Comparison of ENCODE assay signal across 10 cellular contexts in the genomic region with DNA sequence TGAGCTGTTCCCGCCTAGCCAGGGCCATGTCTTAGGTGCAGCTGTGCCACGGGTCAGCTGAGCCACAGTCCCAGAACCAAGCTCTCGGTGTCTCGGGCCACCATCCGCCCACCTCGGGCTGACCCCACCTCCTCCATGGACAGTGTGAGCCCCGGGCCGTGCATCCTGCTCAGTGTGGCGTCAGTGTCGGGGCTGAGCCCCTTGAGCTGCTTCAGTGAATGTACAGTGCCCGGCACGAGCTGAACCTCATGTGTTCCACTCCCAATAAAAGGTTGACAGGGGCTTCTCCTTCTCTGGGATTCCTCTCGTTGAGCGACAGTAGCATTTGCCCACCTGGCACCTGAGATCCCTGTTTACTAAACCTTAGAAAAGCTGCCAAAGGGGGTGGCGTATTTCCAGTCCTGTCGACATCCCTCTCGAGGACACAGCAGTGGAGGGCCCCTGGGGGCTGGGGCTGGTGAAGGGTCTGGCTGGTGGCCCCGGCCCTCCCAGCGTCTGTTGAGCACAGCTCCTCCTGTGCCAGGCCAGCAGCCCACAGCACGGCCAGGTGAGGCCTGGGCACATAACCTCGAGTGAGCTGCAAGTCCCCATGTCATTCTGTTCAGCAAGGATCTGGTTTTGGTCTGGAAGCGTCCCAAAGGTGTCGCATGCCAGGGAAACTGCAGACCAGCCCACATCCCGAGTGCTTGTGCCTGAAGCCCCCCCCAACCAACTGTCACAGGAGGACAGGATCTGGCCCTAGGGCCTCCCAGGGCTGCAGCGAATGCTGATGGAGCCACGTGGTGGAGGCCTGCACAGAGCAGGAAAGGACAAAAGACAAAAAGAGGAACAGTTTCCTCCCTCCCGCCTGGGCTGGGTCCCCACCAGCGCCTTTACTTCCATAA. TPM values are rescaled to one million over a fixed set of nuclear protein-coding genes. Genes with fewer than 3 reads are reported as not detected.
DNase-seq lines count a peak whose midpoint lies in the region; ATAC-seq, FAIRE-seq and TF ChIP-seq lines count a peak whose summit lies in the region.
"Had no signal": no experiment of that assay in that cellular context is flagged by ENCODE, and none has a peak within 500 bp of the region (broad histone marks: within the 10 kb centered on the region; RNA-seq: fewer than 3 reads in every experiment).

No MANE protein-coding gene starts in this region.

- no peak for DNase-seq in Caco-2
- no peak for DNase-seq in SJCRH30
- DNase-seq in Right ventricle myocardium inferior (ENCODE audit: missing footprints), result peak; percentile 84
- DNase-seq in pons (ENCODE audit: low spot score), result peak; percentile 58
- no peak for DNase-seq in activated effector memory CD4-positive, alpha-beta T cell treated with Interleukin-2 at 50 U/mL for 16 hours
- no peak for DNase-seq in CD4-positive, alpha-beta memory T cell
- DNase-seq in CD4-positive, alpha-beta T cell, result no peak
- DNase-seq in frontal cortex (ENCODE audit: low spot score in 2 of 2), result no peak
- DNase-seq: CD4-positive, CD25-positive, alpha-beta regulatory T cell had no signal

- intact Hi-C loops in Caco-2 (cut with micrococcal nuclease; ENCODE audit: unreplicated experiment) (no loop called here), Right ventricle myocardium inferior (cut with DNase I) (loop anchor here (2.0 kb wide), 1 partner anchor 20 kb away; no protein-coding TSS in a partner anchor)
- intact Hi-C loops in CD4-positive, alpha-beta memory T cell (cut with micrococcal nuclease), result no loop called here
- intact Hi-C loops in CD4-positive, alpha-beta T cell (cut with DNase I, micrococcal nuclease), result no loop called here

- peaks cover 15% of the 10 kb centered on the region for H3K4me1 Mint-ChIP-seq in Caco-2 (ENCODE audit: low read depth, unreplicated experiment)
- H3K4me1 Mint-ChIP-seq in CD4-positive, alpha-beta memory T cell, result peaks cover 0 to 3% (median 0%) of the 10 kb centered on the region in 4 donors
- H3K4me1 Mint-ChIP-seq in CD4-positive, alpha-beta T cell (ENCODE audit: low read depth), result no peaks in the 10 kb centered on the region
- H3K4me1 Mint-ChIP-seq: CD4-positive, CD25-positive, alpha-beta regulatory T cell had no signal

- no peaks in the 10 kb centered on the region for H3K9me3 Mint-ChIP-seq in Caco-2 (ENCODE audit: unreplicated experiment)
- H3K9me3 Mint-ChIP-seq in CD4-positive, alpha-beta memory T cell, result no peaks in the 10 kb centered on the region
- no peaks in the 10 kb centered on the region for H3K9me3 Mint-ChIP-seq in CD4-positive, alpha-beta T cell
- H3K9me3 Mint-ChIP-seq: CD4-positive, CD25-positive, alpha-beta regulatory T cell had no signal

- no peaks in the 10 kb centered on the region for H3K27me3 Mint-ChIP-seq in Caco-2 (ENCODE audit: insufficient read depth, unreplicated experiment)
- no peaks in the 10 kb centered on the region for H3K27me3 Mint-ChIP-seq in CD4-positive, alpha-beta memory T cell
- no peaks in the 10 kb centered on the region for H3K27me3 Mint-ChIP-seq in CD4-positive, alpha-beta T cell
- H3K27me3 Mint-ChIP-seq: CD4-positive, CD25-positive, alpha-beta regulatory T cell had no signal

- H3K4me1 ChIP-seq in Caco-2 (peaks cover 3% of the 10 kb centered on the region; the same call in 1 of the 2 replicates), SJCRH30 (peaks cover 30% of the 10 kb centered on the region)
- no peaks in the 10 kb centered on the region for H3K4me1 ChIP-seq in CD4-positive, alpha-beta memory T cell (ENCODE audit: insufficient read depth, low read length)

- H3K36me3 ChIP-seq in Caco-2 (ENCODE audit: control insufficient read depth, insufficient read depth, low read length) (peaks cover 3% of the 10 kb centered on the region; the same call in 1 of the 2 replicates), SJCRH30 (no peaks in the 10 kb centered on the region)
- H3K36me3 ChIP-seq in CD4-positive, alpha-beta memory T cell (ENCODE audit: insufficient read depth, low read length), result no peaks in the 10 kb centered on the region

- CTCF ChIA-PET in Caco-2 (lab: Charles Lee), result interaction anchor here (1.2 kb wide), 1 partner anchor 20 kb away, joined by 6 read pairs; no protein-coding TSS in a partner anchor
- CTCF ChIA-PET in CD4-positive, alpha-beta memory T cell (lab: Charles Lee; ENCODE audit: partially characterized antibody), result no interaction called here
- CTCF ChIA-PET in CD4-positive, alpha-beta T cell (lab: Charles Lee), result no interaction called here

- H3K27ac ChIP-seq in SJCRH30, result 0 out of 2 replicates have a peak overlapping the region, but pooled peaks have one; percentile 6
- H3K27ac ChIP-seq in CD4-positive, alpha-beta memory T cell (ENCODE audit: low read depth, low read length), result no peak overlapping the region
- H3K27ac ChIP-seq in CD4-positive, alpha-beta T cell (ENCODE audit: low read depth, low read length), result no peak overlapping the region
- H3K27ac ChIP-seq: KMS-11 had no signal

- BruUV-seq in Caco-2 (replicated peaks; lab: Mats Ljungman, UMichigan), result no TSS peak

- no peak for TF ChIP-seq CTCF in Caco-2 (IDR thresholded peaks at IDR 0.05; ENCODE audit: insufficient read depth in 1 of 2, low read depth in 1 of 2, low read length in 1 of 2, severe bottlenecking in 1 of 2, unreplicated experiment in 1 of 2)
- no peak for TF ChIP-seq CTCF in CD4-positive, alpha-beta T cell (IDR thresholded peaks at IDR 0.05)

- no peak for FAIRE-seq in frontal cortex (lab: Jason Lieb, UNC)

- peaks cover 22% of the 10 kb centered on the region for H3K36me3 Mint-ChIP-seq in Caco-2 (ENCODE audit: insufficient read depth, unreplicated experiment)
- peaks cover 0 to 12% of the 10 kb centered on the region in 2 donors for H3K36me3 Mint-ChIP-seq in CD4-positive, alpha-beta memory T cell
- H3K36me3 Mint-ChIP-seq in CD4-positive, alpha-beta T cell (ENCODE audit: low read depth), result peaks cover 5% of the 10 kb centered on the region
- H3K36me3 Mint-ChIP-seq: CD4-positive, CD25-positive, alpha-beta regulatory T cell had no signal

- POLR2A ChIA-PET in Caco-2 (lab: Charles Lee), result no interaction called here
- POLR2A ChIA-PET in CD4-positive, alpha-beta memory T cell (lab: Charles Lee; ENCODE audit: partially characterized antibody), result no interaction called here
- POLR2A ChIA-PET in CD4-positive, alpha-beta T cell (lab: Charles Lee), result no interaction called here

- H3K4me3 ChIP-seq in Caco-2 (ENCODE audit: low read depth, low read length), result no peak overlapping the region
- H3K4me3 ChIP-seq in SJCRH30, result no peak overlapping the region
- H3K4me3 ChIP-seq in CD4-positive, alpha-beta memory T cell (ENCODE audit: low read length in 2 of 2), result no peak overlapping the region

- peak; percentile 58 for ATAC-seq in Right ventricle myocardium inferior
- ATAC-seq in CD4-positive, alpha-beta T cell (ENCODE audit: poor library complexity), result no peak

- H3K9me3 ChIP-seq in Caco-2 (no peaks in the 10 kb centered on the region), SJCRH30 (replicated peaks) (no peaks in the 10 kb centered on the region)
- no peaks in the 10 kb centered on the region for H3K9me3 ChIP-seq in CD4-positive, alpha-beta memory T cell (ENCODE audit: control insufficient read depth in 1 of 2, low read length in 2 of 2)
- no peaks in the 10 kb centered on the region for H3K9me3 ChIP-seq in CD4-positive, alpha-beta T cell (ENCODE audit: control insufficient read depth, low read length)

- no peaks in the 10 kb centered on the region for H3K27me3 ChIP-seq in Caco-2 (replicated peaks; ENCODE audit: control insufficient read depth, insufficient read depth, low read length)
- no peaks in the 10 kb centered on the region for H3K27me3 ChIP-seq in SJCRH30
- no peaks in the 10 kb centered on the region for H3K27me3 ChIP-seq in CD4-positive, alpha-beta memory T cell (ENCODE audit: insufficient read depth, low read length)
- no peaks in the 10 kb centered on the region for H3K27me3 ChIP-seq in CD4-positive, alpha-beta T cell (ENCODE audit: control insufficient read depth, insufficient read depth, low read length)

- no peak overlapping the region for H3K4me3 Mint-ChIP-seq in Caco-2 (ENCODE audit: unreplicated experiment)
- H3K4me3 Mint-ChIP-seq in CD4-positive, alpha-beta memory T cell, result no peak overlapping the region
- no peak overlapping the region for H3K4me3 Mint-ChIP-seq in CD4-positive, alpha-beta T cell
- H3K4me3 Mint-ChIP-seq: CD4-positive, CD25-positive, alpha-beta regulatory T cell had no signal

- H3K27ac Mint-ChIP-seq in Caco-2 (ENCODE audit: unreplicated experiment), result peak overlapping the region; percentile 61
- no peak overlapping the region for H3K27ac Mint-ChIP-seq in CD4-positive, alpha-beta memory T cell
- no peak overlapping the region for H3K27ac Mint-ChIP-seq in CD4-positive, alpha-beta T cell

RNA-seq across cellular contexts. Expression of gene PYGB, which starts 21.2 kb away (rescaled TPM):
- total RNA-seq in Caco-2 (2022) (67.9 and 78.9 TPM in 2 replicates), Right ventricle myocardium inferior (174 TPM), frontal cortex (66.0 TPM)
- total RNA-seq in SJCRH30 (2014; rRNA removed; shearing (Covaris generic)), result 39.1 and 42.3 TPM in 2 replicates
- 10 to 100 TPM; 34.0 to 35.6 TPM for total RNA-seq in CD4-positive, alpha-beta memory T cell
- 10 to 100 TPM; 28.3 to 34.3 TPM for polyA plus RNA-seq in CD4-positive, alpha-beta memory T cell
- 10 to 100 TPM; 26.3 to 27.5 TPM for total RNA-seq in CD4-positive, alpha-beta T cell

RNA-seq across cellular contexts. Expression of gene ENTPD6, which starts 31.2 kb away (rescaled TPM):
- total RNA-seq in Caco-2 (2022), result 86.6 and 89.4 TPM in 2 replicates
- total RNA-seq in SJCRH30 (2014; rRNA removed; shearing (Covaris generic)), result 53.5 and 53.6 TPM in 2 replicates
- total RNA-seq in Right ventricle myocardium inferior, result 132 TPM
- total RNA-seq in CD4-positive, alpha-beta memory T cell, result 10 to 100 TPM; 90.2 to 94.3 TPM
- 10 to 100 TPM; 42.1 to 45.8 TPM for polyA plus RNA-seq in CD4-positive, alpha-beta memory T cell
- total RNA-seq in CD4-positive, alpha-beta T cell, result 10 to 100 TPM; 78.5 to 85.1 TPM
- 48.5 TPM for total RNA-seq in frontal cortex

Comparison
In these comparisons a context has a peak if more than half of its experiments do, and no peak if none do; other contexts are left out.
1. DNase-seq: peak in Right ventricle myocardium inferior (single experiment) and pons (single experiment); none in Caco-2 (0 of 2), SJCRH30 (0 of 2), activated effector memory CD4-positive, alpha-beta T cell treated with Interleukin-2 at 50 U/mL for 16 hours (single experiment), CD4-positive, alpha-beta memory T cell (0 of 5), CD4-positive, alpha-beta T cell (0 of 10) and frontal cortex (0 of 2).